ENCODE assay signal across 26 cellular contexts in the genomic region with DNA sequence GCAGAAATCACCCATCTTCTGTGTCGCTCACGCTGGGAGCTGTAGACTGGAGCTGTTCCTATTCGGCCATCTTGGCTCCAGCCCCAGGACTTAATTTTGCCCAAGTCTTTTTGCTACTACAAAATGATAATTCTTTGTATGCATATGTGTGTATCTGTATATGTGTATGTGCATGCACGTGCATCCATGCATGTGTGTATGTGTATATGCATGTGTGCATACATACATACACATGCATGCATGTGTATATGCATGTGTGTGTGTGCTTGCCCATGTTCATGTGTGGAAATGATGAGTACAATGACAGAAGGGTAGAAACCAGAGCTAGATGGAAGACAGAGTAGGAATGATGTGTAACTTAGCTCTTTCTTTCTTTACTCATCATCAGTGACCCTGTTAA.
"Had no signal": no experiment of that assay in that cellular context is flagged by ENCODE, and none has a peak within 500 bp of the region (broad histone marks: within the 10 kb centered on the region; RNA-seq: fewer than 3 reads in every experiment).

No MANE protein-coding gene starts in this region.

- H2AFZ ChIP-seq: hepatocyte had no signal

- H3K27me3 ChIP-seq: colonic mucosa, gastroesophageal sphincter, hepatocyte had no signal

- FAIRE-seq: endometrium, frontal cortex, kidney had no signal

- H3K9me3 ChIP-seq: colonic mucosa, gastroesophageal sphincter, heart left ventricle, lower lobe of right lung, mucosa of descending colon had no signal

- H3K4me3 ChIP-seq: colonic mucosa, gastroesophageal sphincter, heart left ventricle, hepatocyte, left ventricle myocardium inferior, lower lobe of right lung, mucosa of descending colon had no signal

- H3K27ac ChIP-seq: colonic mucosa, epithelial cell of prostate, foreskin keratinocyte, gastroesophageal sphincter, heart left ventricle, hepatocyte, left ventricle myocardium inferior, lower lobe of right lung had no signal

- DNase-seq: colonic mucosa; cortex of kidney; effector CD8-positive, alpha-beta T cell; effector memory CD8-positive, alpha-beta T cell; endodermal cell; erythroblast; foreskin keratinocyte; heart left ventricle; hypothalamus; immature natural killer cell; islet precursor cell; kidney; kidney glomerular epithelial cell; left colon; left ventricle myocardium inferior; lower lobe of right lung; mesenchymal stem cell; naive B cell had no signal

- ATAC-seq: effector memory CD8-positive, alpha-beta T cell; esophagus mucosa; foreskin keratinocyte; gastroesophageal sphincter; heart left ventricle; left colon; left lobe of liver; lower lobe of right lung; mucosa of descending colon had no signal

- H3K79me2 ChIP-seq: hepatocyte had no signal

- H3K36me3 ChIP-seq: colonic mucosa, gastroesophageal sphincter, heart left ventricle, left ventricle myocardium inferior, lower lobe of right lung had no signal

- H3K4me1 ChIP-seq: colonic mucosa, foreskin keratinocyte, gastroesophageal sphincter, heart left ventricle, left ventricle myocardium inferior, lower lobe of right lung had no signal

- H3K4me2 ChIP-seq: hepatocyte had no signal
